8 cellular contexts compared by ENCODE assay signal in the genomic region with DNA sequence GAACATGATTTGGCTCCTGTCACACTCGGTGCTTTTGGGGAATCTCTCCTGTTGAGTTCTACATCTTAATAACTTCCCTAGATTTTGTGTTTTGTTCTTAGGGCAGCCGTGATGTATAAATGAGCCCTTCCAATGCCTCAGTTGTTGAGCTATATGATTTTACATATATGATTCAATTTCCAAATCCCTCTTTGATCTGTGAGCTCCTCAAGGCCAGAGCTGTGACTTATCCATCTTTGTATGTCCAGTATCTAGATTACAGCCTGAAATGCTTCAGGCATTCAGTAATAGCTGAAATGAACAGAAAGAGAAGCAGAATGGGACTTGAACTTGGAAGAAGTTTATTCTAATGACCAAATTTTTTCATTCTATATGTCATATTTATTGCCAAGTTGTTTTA. TPM values are rescaled to one million over a fixed set of nuclear protein-coding genes. Genes with fewer than 3 reads are reported as not detected.
A peak's percentile ranks its signal among the peaks of the same experiment; 100 is the strongest.
DNase-seq lines count a peak whose midpoint lies in the region; ATAC-seq and TF ChIP-seq lines count a peak whose summit lies in the region.

No MANE protein-coding gene starts in this region.

- H3K9me2 ChIP-seq in Karpas-422 (replicated peaks; ENCODE audit: insufficient read depth, low read length) = no peaks in the 10 kb centered on the region

- no peaks in the 10 kb centered on the region for H3K79me2 ChIP-seq in Karpas-422 (ENCODE audit: low read length)

- no peaks in the 10 kb centered on the region for H3K36me3 Mint-ChIP-seq in glutamatergic neuron (ENCODE audit: unreplicated experiment)

- peak overlapping the region; percentile 81 for H2AFZ ChIP-seq in Karpas-422 (ENCODE audit: low read length)

- peak overlapping the region; percentile 68 for H3K4me2 ChIP-seq in Karpas-422 (ENCODE audit: low read depth, low read length, poor library complexity, severe bottlenecking)

- H3K36me3 ChIP-seq in Karpas-422 (ENCODE audit: insufficient read depth, low read length) (no peaks in the 10 kb centered on the region), endocrine pancreas (ENCODE audit: control insufficient read depth, insufficient read depth, low read length) (no peaks in the 10 kb centered on the region)

- peaks cover 13% of the 10 kb centered on the region for H3K4me1 ChIP-seq in Karpas-422 (ENCODE audit: low read length)
- peaks cover 5% of the 10 kb centered on the region for H3K4me1 ChIP-seq in endocrine pancreas (ENCODE audit: control insufficient read depth, insufficient read depth, low read length)

- H3K9me3 Mint-ChIP-seq in glutamatergic neuron (ENCODE audit: unreplicated experiment) = no peaks in the 10 kb centered on the region

- TF ChIP-seq CTCF in glutamatergic neuron (IDR thresholded peaks at IDR 0.05; ENCODE audit: partially characterized antibody, unreplicated experiment) = no peak

- H3K9ac ChIP-seq in Karpas-422 (ENCODE audit: low read length) (peak overlapping the region; percentile 41), endocrine pancreas (ENCODE audit: control insufficient read depth, insufficient read depth, low read length) (no peak overlapping the region)

- H4K20me1 ChIP-seq in Karpas-422 (ENCODE audit: insufficient read depth, low read depth, low read length) = no peaks in the 10 kb centered on the region

- H3K4me3 ChIP-seq in Karpas-422 (ENCODE audit: low read length) = peak overlapping the region; percentile 53
- H3K4me3 ChIP-seq in endocrine pancreas (ENCODE audit: control insufficient read depth, insufficient read depth, low read length) = peak overlapping the region; percentile 89
- peak overlapping the region in 5 of 7 experiments; percentile 19 to 39 (median 23) for H3K4me3 ChIP-seq in skin epidermis

- no peaks in the 10 kb centered on the region for H3K4me1 Mint-ChIP-seq in glutamatergic neuron (ENCODE audit: low read depth, unreplicated experiment)

- peaks cover 2% of the 10 kb centered on the region for H3K27me3 Mint-ChIP-seq in glutamatergic neuron (ENCODE audit: unreplicated experiment)

- no peak overlapping the region for H3K27ac Mint-ChIP-seq in glutamatergic neuron (ENCODE audit: unreplicated experiment)

- peak; percentile 18 for ATAC-seq in GM19395 (IDR thresholded peaks at IDR 0.05; ENCODE audit: unreplicated experiment)

- DNase-seq in Karpas-422 (no peak), kidney tubule cell (ENCODE audit: low spot score) (no peak), glutamatergic neuron (no peak), nucleus accumbens (lab: John Stamatoyannopoulos, UW) (no peak)
- no peak for DNase-seq in activated effector memory CD4-positive, alpha-beta T cell treated with anti-CD3 and anti-CD28 coated beads, Interleukin-2, amount 50 U/mL, for 16 hours

- H3K27ac ChIP-seq in Karpas-422 (ENCODE audit: low read length) = no peak overlapping the region
- H3K27ac ChIP-seq in skin epidermis = peak overlapping the region in 18 of 21 experiments; percentile 6 to 82 (median 58)

- H3K9me3 ChIP-seq in Karpas-422 (ENCODE audit: low read length) = no peaks in the 10 kb centered on the region
- no peaks in the 10 kb centered on the region for H3K9me3 ChIP-seq in endocrine pancreas (ENCODE audit: control insufficient read depth, low read length)

- H3K4me3 Mint-ChIP-seq in glutamatergic neuron (ENCODE audit: unreplicated experiment) = no peak overlapping the region

- H3K27me3 ChIP-seq in Karpas-422 (ENCODE audit: low read length) (no peaks in the 10 kb centered on the region), endocrine pancreas (ENCODE audit: control insufficient read depth, insufficient read depth, low read length) (no peaks in the 10 kb centered on the region)

RNA-seq across cellular contexts. Expression of gene CGGBP1, which starts 26.6 kb away (rescaled TPM):
- total RNA-seq in Karpas-422 (2014; rRNA removed; shearing (Covaris generic); ENCODE audit: low replicate concordance) = 56.9 and 114 TPM in 2 replicates
- total RNA-seq in glutamatergic neuron (ENCODE audit: unreplicated experiment) = 57.1 TPM

RNA-seq across cellular contexts. Expression of gene ZNF654, which starts 26.8 kb away (rescaled TPM):
- 12.4 and 30.5 TPM in 2 replicates for total RNA-seq in Karpas-422 (2014; rRNA removed; shearing (Covaris generic); ENCODE audit: low replicate concordance)
- 11.8 TPM for total RNA-seq in glutamatergic neuron (ENCODE audit: unreplicated experiment)

Comparison
In these comparisons a context has a peak if more than half of its experiments do, and no peak if none do; other contexts are left out.
1. H3K4me3 ChIP-seq: peak in every context shown above with its lines; median percentile 89 in endocrine pancreas; 53 in Karpas-422; 23 in skin epidermis.